In the genomic region with DNA sequence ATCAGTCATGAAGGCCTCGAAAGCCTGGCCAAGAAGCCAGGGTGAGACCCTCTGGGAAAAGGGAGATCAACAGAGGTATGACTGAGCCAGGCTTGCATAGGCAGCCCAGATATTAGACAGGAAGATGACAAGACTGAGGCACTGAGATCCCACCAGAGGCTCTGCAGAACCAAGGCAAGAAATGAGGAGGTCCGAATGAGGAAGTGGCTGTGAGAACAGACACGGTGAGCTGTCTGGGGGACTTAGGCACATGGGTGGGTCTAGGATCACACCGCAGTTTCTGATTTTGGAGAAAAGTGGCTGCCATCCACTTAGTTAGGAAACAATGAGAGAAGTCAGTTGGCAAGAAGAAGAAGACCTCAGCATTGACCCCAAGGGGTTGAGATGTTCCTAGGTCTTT, we compare ENCODE assay signal across 24 cellular contexts. TPM values are rescaled to one million over a fixed set of nuclear protein-coding genes. Genes with fewer than 3 reads are reported as not detected.
"Had no signal": no experiment of that assay in that cellular context is flagged by ENCODE, and none has a peak within 500 bp of the region (broad histone marks: within the 10 kb centered on the region; RNA-seq: fewer than 3 reads in every experiment).

No MANE protein-coding gene starts in this region.

- H3K36me3 ChIP-seq: colonic mucosa, esophagus squamous epithelium, neutrophil, right atrium auricular region, thyroid gland, uterus had no signal

- H3K4me3 Mint-ChIP-seq: naive thymus-derived CD4-positive, alpha-beta T cell; type B pancreatic cell had no signal

- H2AFZ ChIP-seq: hepatocyte had no signal

- H3K4me1 ChIP-seq: colonic mucosa, esophagus squamous epithelium, foreskin keratinocyte, right atrium auricular region, thyroid gland, uterus had no signal

- H3K9me3 Mint-ChIP-seq: naive thymus-derived CD4-positive, alpha-beta T cell; type B pancreatic cell had no signal

- H3K79me2 ChIP-seq: hepatocyte had no signal

- H3K27ac Mint-ChIP-seq: type B pancreatic cell had no signal

- H3K9me3 ChIP-seq: colonic mucosa, esophagus squamous epithelium, neutrophil, right atrium auricular region, thyroid gland, uterus had no signal

- FAIRE-seq: islet of Langerhans, small intestine had no signal

- DNase-seq: colonic mucosa; dermis blood vessel endothelial cell; esophagus squamous epithelium; foreskin keratinocyte; kidney glomerular epithelial cell; naive thymus-derived CD4-positive, alpha-beta T cell; small intestine; stimulated activated CD4-positive, alpha-beta T cell treated with anti-CD3 and anti-CD28 coated beads, Interleukin-12 subunit alpha, Interleukin-12 subunit beta, amount 100 ng/mL, for 4 hours; stimulated activated CD4-positive, alpha-beta T cell treated with anti-CD3 and anti-CD28 coated beads, Interleukin-2, amount 100 ng/mL, for 48 hours; stimulated activated naive CD4-positive, alpha-beta T cell treated with Interleukin-2 at 50 U/mL for 16 hours; thyroid gland; uterus had no signal

- H3K36me3 Mint-ChIP-seq: naive thymus-derived CD4-positive, alpha-beta T cell; type B pancreatic cell had no signal

- H3K27me3 ChIP-seq: colonic mucosa, esophagus squamous epithelium, hepatocyte, neutrophil, right atrium auricular region, thyroid gland, uterus had no signal

- H3K27me3 Mint-ChIP-seq: type B pancreatic cell had no signal

- H3K4me3 ChIP-seq: colonic mucosa, esophagus squamous epithelium, hepatocyte, right atrium auricular region, thyroid gland, uterus had no signal

- H3K27ac ChIP-seq: colonic mucosa, esophagus squamous epithelium, foreskin keratinocyte, hepatocyte, neutrophil, right atrium auricular region, thyroid gland, uterus had no signal

- ATAC-seq: foreskin keratinocyte; naive thymus-derived CD4-positive, alpha-beta T cell had no signal

- H3K4me2 ChIP-seq: hepatocyte had no signal

RNA-seq across cellular contexts. Expression of gene PRSS50, which starts 31.5 kb away (rescaled TPM):
- total RNA-seq: colonic mucosa, dermis blood vessel endothelial cell, epithelial cell of proximal tubule, foreskin keratinocyte, lung microvascular endothelial cell, mesenteric fat pad, mononuclear cell, osteoblast, posterior vena cava had no signal
- polyA plus RNA-seq: foreskin keratinocyte; naive thymus-derived CD4-positive, alpha-beta T cell; neural cell had no signal

RNA-seq across cellular contexts. Expression of gene TMIE, which starts 47.9 kb away (rescaled TPM):
- total RNA-seq: epithelial cell of proximal tubule, foreskin keratinocyte, right atrium auricular region had no signal
- polyA plus RNA-seq: foreskin keratinocyte, neural cell had no signal
